In the genomic region with DNA sequence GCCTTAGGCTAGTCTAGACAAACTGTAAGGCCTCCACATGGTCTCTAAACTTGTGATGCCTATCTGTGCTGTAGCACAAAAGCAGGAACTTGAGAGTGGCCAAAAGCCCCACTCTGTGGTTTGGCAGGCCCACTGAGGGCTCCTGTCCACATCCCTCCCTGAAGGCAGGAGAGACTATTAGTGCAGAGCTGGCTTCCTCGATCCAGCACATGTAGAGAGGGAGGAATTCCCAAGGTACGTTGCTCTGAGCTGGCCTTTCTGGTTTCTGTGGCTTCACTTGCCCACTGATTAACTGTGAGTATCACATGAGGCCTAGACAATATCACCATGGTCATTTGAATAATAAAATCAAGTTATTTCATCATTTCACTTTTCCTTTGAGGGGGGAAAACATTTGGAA, we compare ENCODE assay signal across 15 cellular contexts.
"Had no signal": no experiment of that assay in that cellular context is flagged by ENCODE, and none has a peak within 500 bp of the region (broad histone marks: within the 10 kb centered on the region; RNA-seq: fewer than 3 reads in every experiment).

No MANE protein-coding gene starts in this region.

- ATAC-seq: natural killer cell treated with Interleukin-12 subunit alpha and Interleukin-12 subunit beta and Interleukin-15 and Interleukin-18, amount 100 ng/mL, for 72 hours; pancreas had no signal

- H3K36me3 ChIP-seq: colonic mucosa, neutrophil, pancreas, tibial nerve, vagina had no signal

- H3K27me3 ChIP-seq: colonic mucosa, neutrophil, pancreas, tibial nerve, vagina had no signal

- H3K4me3 ChIP-seq: colonic mucosa, pancreas, tibial nerve, vagina had no signal

- DNase-seq: activated B cell treated with CpG ODN at 0.5 μM for 24 hours; activated CD4-positive, alpha-beta memory T cell treated with anti-CD3 and anti-CD28 coated beads, Interleukin-2, amount 10 ng/mL, durations not matched to agents 7 days and 5 days; activated CD4-positive, alpha-beta T cell treated with anti-CD3 and anti-CD28 coated beads for 48 hours; activated naive CD4-positive, alpha-beta T cell treated with anti-CD3 and anti-CD28 coated beads for 36 hours; activated T-cell treated with anti-CD3 and anti-CD28 coated beads, Interleukin-2, amount 50 U/mL, for 1 hour; colonic mucosa; erythroblast; head of caudate nucleus; pancreas; stimulated activated naive CD4-positive, alpha-beta T cell; substantia nigra had no signal

- H3K27ac ChIP-seq: colonic mucosa, neutrophil, pancreas, tibial nerve, vagina had no signal

- H3K9me3 ChIP-seq: colonic mucosa, neutrophil, pancreas, tibial nerve, vagina had no signal

- H3K4me1 ChIP-seq: colonic mucosa, pancreas, vagina had no signal
